18 cellular contexts compared by ENCODE assay signal in genomic region chr12:72338437-72338836, GRCh38.
DNase-seq lines count a peak whose midpoint lies in the region; ATAC-seq and TF ChIP-seq lines count a peak whose summit lies in the region.
"Had no signal": no experiment of that assay in that cellular context is flagged by ENCODE, and none has a peak within 500 bp of the region (broad histone marks: within the 10 kb centered on the region; RNA-seq: fewer than 3 reads in every experiment).

No MANE protein-coding gene starts in this region.

- no peaks in the 10 kb centered on the region for H3K36me3 ChIP-seq in hepatocyte (replicated peaks; ENCODE audit: insufficient read depth, low read depth)
- H3K36me3 ChIP-seq: BLaER1 had no signal

- TF ChIP-seq CTCF in 22Rv1 (IDR thresholded peaks at IDR 0.05) = no peak
- no peak for TF ChIP-seq CTCF in hepatocyte (IDR thresholded peaks at IDR 0.05; ENCODE audit: poor library complexity)

- H3K4me2 ChIP-seq in hepatocyte = no peak overlapping the region
- H3K4me2 ChIP-seq: BLaER1, GM23338 had no signal

- H3K27ac ChIP-seq in 22Rv1 (0 out of 2 replicates have a peak overlapping the region, but pooled peaks have one; percentile 1), hepatocyte (no peak overlapping the region)
- H3K27ac ChIP-seq: BLaER1, C4-2B had no signal

- ATAC-seq in GM18907 (IDR thresholded peaks at IDR 0.05; ENCODE audit: unreplicated experiment) = no peak
- ATAC-seq: CD8-positive, alpha-beta T cell; GM23338; HCT116 had no signal

- H3K9me2 ChIP-seq in hepatocyte (replicated peaks; ENCODE audit: insufficient read depth) = no peaks in the 10 kb centered on the region

- H4K20me1 ChIP-seq in hepatocyte (ENCODE audit: insufficient read depth, poor library complexity, severe bottlenecking) = no peaks in the 10 kb centered on the region
- H4K20me1 ChIP-seq: BLaER1 had no signal

- no peaks in the 10 kb centered on the region for H3K27me3 ChIP-seq in hepatocyte
- H3K27me3 ChIP-seq: BLaER1 had no signal

- no peaks in the 10 kb centered on the region for H3K79me2 ChIP-seq in hepatocyte

- no peaks in the 10 kb centered on the region for H3K4me1 ChIP-seq in hepatocyte (ENCODE audit: insufficient read depth)
- H3K4me1 ChIP-seq: BLaER1, Caco-2 had no signal

- no peaks in the 10 kb centered on the region for H3K9me3 ChIP-seq in hepatocyte (ENCODE audit: low read depth)
- H3K9me3 ChIP-seq: BLaER1, Caco-2 had no signal

- no peak overlapping the region for H2AFZ ChIP-seq in hepatocyte
- H2AFZ ChIP-seq: GM23338 had no signal

- WGBS in hepatocyte (ENCODE audit: low lambda C conversion rate, missing lambda C conversion rate) = 51% methylated on average over 4 of the region's 4 CpGs

- peak; percentile 80 for DNase-seq in DMS53 (lab: John Stamatoyannopoulos, UW)
- peak; percentile 4 for DNase-seq in NCI-H69 (lab: John Stamatoyannopoulos, UW)
- peak; percentile 54 for DNase-seq in hepatocyte (ENCODE audit: low spot score)
- no peak for DNase-seq in retina
- no peak for DNase-seq in GF-D8 (lab: John Stamatoyannopoulos, UW)
- DNase-seq: Caco-2; CD4-positive, CD25-positive, alpha-beta regulatory T cell; CD8-positive, alpha-beta T cell; DMS153; DMS79 treated with DMSO at 0.1 percent for 48 hours; H9; HFFc6 had no signal

- no peak overlapping the region for H3K4me3 ChIP-seq in hepatocyte
- H3K4me3 ChIP-seq: BLaER1, GM23338 had no signal

Comparison
In these comparisons a context has a peak if more than half of its experiments do, and no peak if none do; other contexts are left out.
1. DNase-seq: peak in DMS53 (single experiment), NCI-H69 (single experiment) and hepatocyte (single experiment); none in retina (single experiment) and GF-D8 (single experiment).